In genomic region chr22:37289156-37289735, GRCh38 we compare ENCODE assay signal across 18 cellular contexts. TPM values are rescaled to one million over a fixed set of nuclear protein-coding genes. Genes with fewer than 3 reads are reported as not detected.
DNase-seq lines count a peak whose midpoint lies in the region; ATAC-seq and TF ChIP-seq lines count a peak whose summit lies in the region.
"Had no signal": no experiment of that assay in that cellular context is flagged by ENCODE, and none has a peak within 500 bp of the region (broad histone marks: within the 10 kb centered on the region; RNA-seq: fewer than 3 reads in every experiment).

No MANE protein-coding gene starts in this region.

- TF ChIP-seq CTCF in IMR-90 (conservative IDR thresholded peaks at IDR 0.05; ENCODE audit: low read depth, low read length) (no peak), spleen (IDR thresholded peaks at IDR 0.05 in 8 of 11, conservative IDR thresholded peaks at IDR 0.05 in 3 of 11) (no peak), neural progenitor cell (IDR thresholded peaks at IDR 0.05) (no peak)

- peak overlapping the region; percentile 71 for H2AK9ac ChIP-seq in IMR-90 (replicated peaks; ENCODE audit: low read depth, low read length, poor library complexity)

- DNase-seq in activated CD4-positive, alpha-beta T cell treated with anti-CD3 and anti-CD28 coated beads for 36 hours: no peak
- DNase-seq in activated CD4-positive, alpha-beta T cell treated with anti-CD3 and anti-CD28 coated beads, Interleukin-2, amount 50 U/mL, for 4 hours: no peak
- DNase-seq in IMR-90: no peak
- DNase-seq in activated naive CD8-positive, alpha-beta T cell treated with anti-CD3 and anti-CD28 coated beads, Interleukin-2, amount 10 ng/mL, durations not matched to agents 7 days and 5 days: no peak
- peak; percentile 60 for DNase-seq in spleen
- DNase-seq in neural progenitor cell (ENCODE audit: low spot score): no peak
- DNase-seq: C1 segment of cervical spinal cord; DMS79; HCEC 1CT; head of caudate nucleus; left ventricle myocardium superior; NCI-H1417 treated with DMSO at 0.1 percent for 48 hours; NCI-H526 treated with DMSO at 0.1 percent for 48 hours; right lobe of liver; stimulated activated naive CD4-positive, alpha-beta T cell treated with Interleukin-2 at 50 U/mL for 16 hours; trophoblast cell had no signal

- peak overlapping the region; percentile 62 for H3K27ac Mint-ChIP-seq in activated CD4-positive, alpha-beta T cell treated with anti-CD3 and anti-CD28 coated beads for 36 hours
- peak overlapping the region; percentile 28 for H3K27ac Mint-ChIP-seq in activated naive CD8-positive, alpha-beta T cell treated with anti-CD3 and anti-CD28 coated beads, Interleukin-2, amount 10 ng/mL, durations not matched to agents 7 days and 5 days
- no peak overlapping the region for H3K27ac Mint-ChIP-seq in neural progenitor cell

- H3K27ac ChIP-seq in IMR-90 (ENCODE audit: insufficient read depth, low read length): no peak overlapping the region
- peak overlapping the region in 2 of 8 donors; percentile 33 to 37 for H3K27ac ChIP-seq in spleen
- H3K27ac ChIP-seq in neural progenitor cell: no peak overlapping the region
- H3K27ac ChIP-seq: right lobe of liver had no signal

- H2BK15ac ChIP-seq in IMR-90 (ENCODE audit: low read depth, low read length): no peak overlapping the region

- H2BK20ac ChIP-seq in IMR-90 (ENCODE audit: low read depth, low read length): no peak overlapping the region

- no peaks in the 10 kb centered on the region for H3K9me3 Mint-ChIP-seq in activated CD4-positive, alpha-beta T cell treated with anti-CD3 and anti-CD28 coated beads for 36 hours (ENCODE audit: low read depth)
- H3K9me3 Mint-ChIP-seq in activated naive CD8-positive, alpha-beta T cell treated with anti-CD3 and anti-CD28 coated beads, Interleukin-2, amount 10 ng/mL, durations not matched to agents 7 days and 5 days: no peaks in the 10 kb centered on the region
- no peaks in the 10 kb centered on the region for H3K9me3 Mint-ChIP-seq in neural progenitor cell

- H3K4me1 ChIP-seq in IMR-90 (ENCODE audit: control insufficient read depth, insufficient read depth, low read length) (peaks cover 3% of the 10 kb centered on the region; the same call in 1 of the 2 replicates), spleen (peaks cover 7 to 99% (median 43%) of the 10 kb centered on the region in 6 donors), neural progenitor cell (peaks cover 7% of the 10 kb centered on the region)
- H3K4me1 ChIP-seq: right lobe of liver had no signal

- H3K4me2 ChIP-seq in IMR-90 (ENCODE audit: low read depth, low read length) (no peak overlapping the region), neural progenitor cell (no peak overlapping the region)

- peaks cover 27% of the 10 kb centered on the region for H3K36me3 Mint-ChIP-seq in activated CD4-positive, alpha-beta T cell treated with anti-CD3 and anti-CD28 coated beads for 36 hours (ENCODE audit: low read depth)
- peaks cover 77% of the 10 kb centered on the region for H3K36me3 Mint-ChIP-seq in activated naive CD8-positive, alpha-beta T cell treated with anti-CD3 and anti-CD28 coated beads, Interleukin-2, amount 10 ng/mL, durations not matched to agents 7 days and 5 days
- H3K36me3 Mint-ChIP-seq in neural progenitor cell: no peaks in the 10 kb centered on the region

- no peak overlapping the region for H2BK5ac ChIP-seq in IMR-90 (ENCODE audit: low read depth, low read length, poor library complexity, severe bottlenecking)

- H3K9me3 ChIP-seq in IMR-90 (ENCODE audit: control insufficient read depth, insufficient read depth, low read length): peaks cover 3% of the 10 kb centered on the region; the same call in 1 of the 2 replicates
- H3K9me3 ChIP-seq in spleen: peaks cover 0 to 5% (median 0%) of the 10 kb centered on the region in 8 donors
- no peaks in the 10 kb centered on the region for H3K9me3 ChIP-seq in neural progenitor cell (ENCODE audit: low read depth)
- H3K9me3 ChIP-seq: right lobe of liver had no signal

- H3K4me3 ChIP-seq in IMR-90 (ENCODE audit: insufficient read depth, low read depth, low read length): no peak overlapping the region
- no peak overlapping the region for H3K4me3 ChIP-seq in spleen
- no peak overlapping the region for H3K4me3 ChIP-seq in neural progenitor cell
- H3K4me3 ChIP-seq: right lobe of liver had no signal

- H2AFZ ChIP-seq in IMR-90 (replicated peaks; ENCODE audit: low read length, poor library complexity): peak overlapping the region; percentile 29
- no peak overlapping the region for H2AFZ ChIP-seq in neural progenitor cell (replicated peaks)

- H4K91ac ChIP-seq in IMR-90 (ENCODE audit: insufficient read depth, low read depth, low read length): no peak overlapping the region

- no peak overlapping the region for H3K56ac ChIP-seq in IMR-90 (ENCODE audit: extremely low read depth, insufficient read depth, low read length)

- no peaks in the 10 kb centered on the region for H3K79me1 ChIP-seq in IMR-90 (ENCODE audit: low read depth in 1 of 2, low read length in 2 of 2)

- no peak overlapping the region for H4K8ac ChIP-seq in IMR-90 (ENCODE audit: low read depth in 2 of 2, low read length in 2 of 2)

- peaks cover 72% of the 10 kb centered on the region for H3K4me1 Mint-ChIP-seq in activated CD4-positive, alpha-beta T cell treated with anti-CD3 and anti-CD28 coated beads for 36 hours
- peaks cover 58% of the 10 kb centered on the region for H3K4me1 Mint-ChIP-seq in activated naive CD8-positive, alpha-beta T cell treated with anti-CD3 and anti-CD28 coated beads, Interleukin-2, amount 10 ng/mL, durations not matched to agents 7 days and 5 days
- peaks cover 2% of the 10 kb centered on the region for H3K4me1 Mint-ChIP-seq in neural progenitor cell

- peak overlapping the region; percentile 16; the same call in 1 of the 2 replicates for H2AK5ac ChIP-seq in IMR-90 (ENCODE audit: low read depth, low read length)

- POLR2A ChIA-PET in activated CD4-positive, alpha-beta T cell treated with anti-CD3 and anti-CD28 coated beads for 36 hours (lab: Charles Lee): interaction anchor here (0.8 kb wide), 1 partner anchor 10 kb away, joined by 3 read pairs; no protein-coding TSS in a partner anchor
- POLR2A ChIA-PET in IMR-90 (lab: Charles Lee; ENCODE audit: unreplicated experiment): no interaction called here
- POLR2A ChIA-PET in activated naive CD8-positive, alpha-beta T cell treated with anti-CD3 and anti-CD28 coated beads, Interleukin-2, amount 10 ng/mL, durations not matched to agents 7 days and 5 days (lab: Charles Lee): interaction anchor here (1.1 kb wide), 1 partner anchor 15 kb away, joined by 3 read pairs; no protein-coding TSS in a partner anchor

- no peak overlapping the region for H3K9ac ChIP-seq in IMR-90 (ENCODE audit: low read depth, low read length)
- no peak overlapping the region for H3K9ac ChIP-seq in neural progenitor cell

- ATAC-seq in activated CD4-positive, alpha-beta T cell treated with anti-CD3 and anti-CD28 coated beads for 36 hours: peak; percentile 20
- ATAC-seq in IMR-90 (ENCODE audit: low read depth) (no peak), GM21390 (IDR thresholded peaks at IDR 0.05; ENCODE audit: unreplicated experiment) (no peak), GM21786 (IDR thresholded peaks at IDR 0.05; ENCODE audit: unreplicated experiment) (no peak)
- ATAC-seq in activated naive CD8-positive, alpha-beta T cell treated with anti-CD3 and anti-CD28 coated beads, Interleukin-2, amount 10 ng/mL, durations not matched to agents 7 days and 5 days (ENCODE audit: low read depth): no peak
- ATAC-seq: left ventricle myocardium superior, right lobe of liver had no signal

- intact Hi-C loops in activated CD4-positive, alpha-beta T cell treated with anti-CD3 and anti-CD28 coated beads for 36 hours (cut with DNase I, micrococcal nuclease): no loop called here
- intact Hi-C loops in IMR-90 (cut with micrococcal nuclease): no loop called here
- intact Hi-C loops in spleen (cut with DNase I; ENCODE audit: low total_unique reads): no loop called here

- H4K5ac ChIP-seq in IMR-90 (ENCODE audit: low read depth, low read length): no peak overlapping the region

- no TSS peak for BruUV-seq in IMR-90 (replicated peaks; lab: Mats Ljungman, UMichigan)

- H3K27me3 Mint-ChIP-seq in activated CD4-positive, alpha-beta T cell treated with anti-CD3 and anti-CD28 coated beads for 36 hours: no peaks in the 10 kb centered on the region
- H3K27me3 Mint-ChIP-seq in activated naive CD8-positive, alpha-beta T cell treated with anti-CD3 and anti-CD28 coated beads, Interleukin-2, amount 10 ng/mL, durations not matched to agents 7 days and 5 days: no peaks in the 10 kb centered on the region
- H3K27me3 Mint-ChIP-seq in neural progenitor cell (ENCODE audit: insufficient read depth, low read depth): peaks cover 19% of the 10 kb centered on the region

- no peak overlapping the region for H3K14ac ChIP-seq in IMR-90 (replicated peaks; ENCODE audit: low read depth, low read length)

- no peak for TF ChIP-seq RAD21 in IMR-90 (IDR thresholded peaks at IDR 0.05; ENCODE audit: low read length)

- no peak overlapping the region for H3K4me3 Mint-ChIP-seq in activated CD4-positive, alpha-beta T cell treated with anti-CD3 and anti-CD28 coated beads for 36 hours
- no peak overlapping the region for H3K4me3 Mint-ChIP-seq in activated naive CD8-positive, alpha-beta T cell treated with anti-CD3 and anti-CD28 coated beads, Interleukin-2, amount 10 ng/mL, durations not matched to agents 7 days and 5 days
- no peak overlapping the region for H3K4me3 Mint-ChIP-seq in neural progenitor cell

- dilution Hi-C loops in IMR-90 (cut with HindIII; ENCODE audit: low sequenced_read_pairs, unreplicated experiment): no loop called here

- H4K20me1 ChIP-seq in IMR-90 (ENCODE audit: insufficient read depth, low read length) (no peaks in the 10 kb centered on the region), neural progenitor cell (ENCODE audit: low read depth) (no peaks in the 10 kb centered on the region)

- no peaks in the 10 kb centered on the region; the same call in 1 of the 2 replicates for H3K9me1 ChIP-seq in IMR-90 (ENCODE audit: insufficient read depth, low read length)

- no peak overlapping the region for H3K4ac ChIP-seq in IMR-90 (ENCODE audit: low read depth, low read length)

- no peak for TF ChIP-seq POLR2A in IMR-90 (IDR thresholded peaks at IDR 0.05; ENCODE audit: low read depth, low read length)
- TF ChIP-seq POLR2A in spleen (IDR thresholded peaks at IDR 0.05): no peak

- H3K18ac ChIP-seq in IMR-90 (ENCODE audit: low read depth, low read length): no peak overlapping the region

- H3K27me3 ChIP-seq in IMR-90 (ENCODE audit: control insufficient read depth, insufficient read depth, low read length) (peaks cover 16% of the 10 kb centered on the region), spleen (replicated peaks in 1 of 7) (no peaks in the 10 kb centered on the region), neural progenitor cell (no peaks in the 10 kb centered on the region)
- H3K27me3 ChIP-seq: right lobe of liver had no signal

- H3K23ac ChIP-seq in IMR-90 (ENCODE audit: low read depth, low read length): no peak overlapping the region

- CTCF ChIA-PET in activated CD4-positive, alpha-beta T cell treated with anti-CD3 and anti-CD28 coated beads for 36 hours (lab: Charles Lee): interaction anchor here (0.5 to 1.3 kb wide), 4 partner anchors 12 to 244 kb away, joined by 3 to 4 read pairs (median 3); no protein-coding TSS in a partner anchor
- CTCF ChIA-PET in IMR-90 (lab: Yijun Ruan, JAX): no interaction called here

- WGBS in IMR-90 (ENCODE audit: extremely low coverage in 2 of 2, insufficient read length in 1 of 2), 2 experiments: 91% methylated on average over 4 of the region's 7 CpGs; no CpG with 5 or more reads in 1 of the 2 experiments
- WGBS in spleen, 5 donors: 77 to 92% (median 89%) methylated on average over 7 of the region's 7 CpGs

- no peaks in the 10 kb centered on the region for H3K36me3 ChIP-seq in IMR-90 (ENCODE audit: control insufficient read depth, insufficient read depth, low read length)
- H3K36me3 ChIP-seq in spleen: peaks cover 0 to 89% (median 42%) of the 10 kb centered on the region in 6 donors
- no peaks in the 10 kb centered on the region for H3K36me3 ChIP-seq in neural progenitor cell
- H3K36me3 ChIP-seq: right lobe of liver had no signal

- in situ Hi-C loops in IMR-90 (cut with MboI; ENCODE audit: low sequenced_read_pairs): no loop called here

- H3K79me2 ChIP-seq in neural progenitor cell (ENCODE audit: low read depth): no peaks in the 10 kb centered on the region

- H2BK120ac ChIP-seq in IMR-90 (ENCODE audit: low read depth, low read length): no peak overlapping the region

- no peaks in the 10 kb centered on the region for H3F3A ChIP-seq in neural progenitor cell (ENCODE audit: low read depth)

RNA-seq across cellular contexts. Expression of gene CYTH4, which starts 6.9 kb away (rescaled TPM):
- total RNA-seq in activated CD4-positive, alpha-beta T cell treated with anti-CD3 and anti-CD28 coated beads for 36 hours: 10 to 100 TPM; 33.1 to 42.8 TPM
- total RNA-seq in IMR-90 (2012; rRNA removed): 0.28 and 0.36 TPM in 2 replicates
- polyA plus RNA-seq in IMR-90 (2012; rRNA removed): 0.55 and 0.85 TPM in 2 replicates
- 0.38 TPM in 2 replicates for polyA plus RNA-seq in IMR-90 (2012; cell fraction: cytosol; rRNA removed)
- 0.68 and 0.84 TPM in 2 replicates for polyA plus RNA-seq in IMR-90 (2012; cell fraction: nucleus; rRNA removed; ENCODE audit: low replicate concordance)
- 100 to 1,000 TPM; 149 to 157 TPM for total RNA-seq in activated naive CD8-positive, alpha-beta T cell treated with anti-CD3 and anti-CD28 coated beads, Interleukin-2, amount 10 ng/mL, durations not matched to agents 7 days and 5 days
- total RNA-seq in spleen: 100 to 1,000 TPM in 6 of 7 donors, 10 to 100 TPM in 1; 97.5 to 238 (median 118) TPM
- 10 to 100 TPM; 35.3 to 58.1 (median 53.6) TPM for polyA plus RNA-seq in spleen
- not detected in 2 replicates for total RNA-seq in neural progenitor cell (ENCODE audit: low replicate concordance)

RNA-seq across cellular contexts. Expression of gene RAC2, which starts 45.2 kb away (rescaled TPM):
- 100 to 1,000 TPM; 692 to 930 TPM for total RNA-seq in activated CD4-positive, alpha-beta T cell treated with anti-CD3 and anti-CD28 coated beads for 36 hours
- 10.0 and 11.1 TPM in 2 replicates for total RNA-seq in IMR-90 (2012; rRNA removed)
- 72.3 and 77.1 TPM in 2 replicates for polyA plus RNA-seq in IMR-90 (2012; rRNA removed)
- 56.9 and 106 TPM in 2 replicates for polyA plus RNA-seq in IMR-90 (2012; cell fraction: cytosol; rRNA removed)
- polyA plus RNA-seq in IMR-90 (2012; cell fraction: nucleus; rRNA removed; ENCODE audit: low replicate concordance): 33.8 and 79.6 TPM in 2 replicates
- total RNA-seq in activated naive CD8-positive, alpha-beta T cell treated with anti-CD3 and anti-CD28 coated beads, Interleukin-2, amount 10 ng/mL, durations not matched to agents 7 days and 5 days: 1,000 to 10,000 TPM in 1 of 2 experiments, 100 to 1,000 TPM in 1; 963 to 1,011 TPM
- 100 to 1,000 TPM; 270 to 493 (median 363) TPM for total RNA-seq in spleen
- polyA plus RNA-seq in spleen: 100 to 1,000 TPM; 389 to 421 (median 410) TPM
- total RNA-seq in neural progenitor cell (ENCODE audit: low replicate concordance): 1.7 and 2.1 TPM in 2 replicates

Comparison
In these comparisons a context has a peak if more than half of its experiments do, and no peak if none do; other contexts are left out.
1. RNA of gene CYTH4, which starts 6.9 kb away (total RNA-seq): 149 to 157 TPM in activated naive CD8-positive, alpha-beta T cell treated with anti-CD3 and anti-CD28 coated beads, Interleukin-2, amount 10 ng/mL, durations not matched to agents 7 days and 5 days, 97.5 to 238 TPM in spleen and 33.1 to 42.8 TPM in activated CD4-positive, alpha-beta T cell treated with anti-CD3 and anti-CD28 coated beads for 36 hours; 0.28 to 0.36 TPM in IMR-90 and not detected in neural progenitor cell; every median in the first group is over 10 times any median in the second.
2. RNA of gene RAC2, which starts 45.2 kb away (total RNA-seq): 963 to 1,011 TPM in activated naive CD8-positive, alpha-beta T cell treated with anti-CD3 and anti-CD28 coated beads, Interleukin-2, amount 10 ng/mL, durations not matched to agents 7 days and 5 days, 692 to 930 TPM in activated CD4-positive, alpha-beta T cell treated with anti-CD3 and anti-CD28 coated beads for 36 hours and 270 to 493 TPM in spleen; 10.0 to 11.1 TPM in IMR-90 and 1.7 to 2.1 TPM in neural progenitor cell; every median in the first group is over 10 times any median in the second.